ENCODE assay signal across 7 cellular contexts in the genomic region with DNA sequence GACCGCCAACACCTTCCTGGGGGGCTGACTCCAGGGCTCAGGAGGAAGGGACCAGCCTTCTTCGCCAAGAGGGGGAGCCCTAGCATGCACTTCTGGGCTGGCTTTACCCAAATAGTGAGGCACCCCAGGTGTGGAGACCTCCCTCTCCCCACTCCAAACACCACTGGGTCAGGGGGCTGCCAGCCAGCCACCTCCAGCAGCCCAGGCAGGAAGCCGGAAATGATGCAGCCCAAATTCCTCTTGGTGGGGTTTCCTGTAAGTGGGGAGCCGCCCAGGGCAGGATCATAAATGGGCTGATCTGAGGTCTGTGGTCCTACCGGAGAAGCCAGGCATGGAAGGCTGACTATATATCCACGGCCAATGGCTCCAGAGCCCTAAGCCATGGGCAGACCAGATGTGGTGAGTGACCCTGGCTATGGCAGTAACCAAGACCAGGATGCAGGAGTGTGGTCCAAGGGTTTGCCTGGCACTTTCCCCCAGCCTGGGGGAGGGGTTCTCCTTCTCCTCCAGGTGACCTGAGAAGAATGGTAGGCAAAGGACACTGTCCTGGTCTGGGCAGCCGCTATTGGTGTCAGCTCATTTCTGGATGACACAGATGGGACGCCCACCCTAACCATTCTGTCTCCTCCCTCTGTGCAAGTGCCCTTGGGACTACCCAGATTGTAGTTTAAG. TPM values are rescaled to one million over a fixed set of nuclear protein-coding genes. Genes with fewer than 3 reads are reported as not detected.
DNase-seq lines count a peak whose midpoint lies in the region; ATAC-seq and TF ChIP-seq lines count a peak whose summit lies in the region.

No MANE protein-coding gene starts in this region.

- ATAC-seq in activated T-helper 17 cell treated with anti-CD3 and anti-CD28 coated beads, Interleukin-2, amount 50 U/mL, for 72 hours (replicated peaks), result no peak
- ATAC-seq in GM21526 (IDR thresholded peaks at IDR 0.05; ENCODE audit: low FRiP score, unreplicated experiment), result no peak

- no peak for DNase-seq in HFFc6
- no peak for DNase-seq in left ventricle myocardium inferior
- DNase-seq in HT-29 (ENCODE audit: low spot score), result no peak
- DNase-seq in HuH-7 (ENCODE audit: low spot score), result no peak

- no peak overlapping the region for H3K4me3 Mint-ChIP-seq in HFFc6
- peak overlapping the region; percentile 95 for H3K4me3 Mint-ChIP-seq in activated T-helper 17 cell treated with anti-CD3 and anti-CD28 coated beads, Interleukin-2, amount 50 U/mL, for 72 hours

- TF ChIP-seq CTCF in HFFc6 (IDR thresholded peaks at IDR 0.05) (peak; percentile 53), left ventricle myocardium inferior (IDR thresholded peaks at IDR 0.05; ENCODE audit: borderline replicate concordance) (peak; percentile 26)

- intact Hi-C loops in left ventricle myocardium inferior (cut with micrococcal nuclease), result no loop called here

- H3K36me3 Mint-ChIP-seq in HFFc6 (ENCODE audit: low read depth), result peaks cover 4% of the 10 kb centered on the region
- H3K36me3 Mint-ChIP-seq in activated T-helper 17 cell treated with anti-CD3 and anti-CD28 coated beads, Interleukin-2, amount 50 U/mL, for 72 hours (ENCODE audit: low read depth), result peaks cover 29% of the 10 kb centered on the region

- H3K4me3 ChIP-seq in left ventricle myocardium inferior, result peak overlapping the region; percentile 95

- no peaks in the 10 kb centered on the region for H3K27me3 Mint-ChIP-seq in HFFc6 (ENCODE audit: insufficient read depth)
- H3K27me3 Mint-ChIP-seq in activated T-helper 17 cell treated with anti-CD3 and anti-CD28 coated beads, Interleukin-2, amount 50 U/mL, for 72 hours, result no peaks in the 10 kb centered on the region

- H3K9me3 ChIP-seq in left ventricle myocardium inferior (replicated peaks), result no peaks in the 10 kb centered on the region

- peaks cover 37% of the 10 kb centered on the region for H3K4me1 Mint-ChIP-seq in HFFc6 (ENCODE audit: low read depth)
- peaks cover 20% of the 10 kb centered on the region for H3K4me1 Mint-ChIP-seq in activated T-helper 17 cell treated with anti-CD3 and anti-CD28 coated beads, Interleukin-2, amount 50 U/mL, for 72 hours

- no peak overlapping the region; the same call in 1 of the 2 replicates for H3K27ac Mint-ChIP-seq in HFFc6
- H3K27ac Mint-ChIP-seq in activated T-helper 17 cell treated with anti-CD3 and anti-CD28 coated beads, Interleukin-2, amount 50 U/mL, for 72 hours, result peak overlapping the region; percentile 65

- H3K9me3 Mint-ChIP-seq in HFFc6, result no peaks in the 10 kb centered on the region
- H3K9me3 Mint-ChIP-seq in activated T-helper 17 cell treated with anti-CD3 and anti-CD28 coated beads, Interleukin-2, amount 50 U/mL, for 72 hours, result no peaks in the 10 kb centered on the region

- no peaks in the 10 kb centered on the region for H3K27me3 ChIP-seq in left ventricle myocardium inferior (ENCODE audit: low read depth)

- H3K4me1 ChIP-seq in left ventricle myocardium inferior, result peaks cover 79% of the 10 kb centered on the region

- peaks cover 30% of the 10 kb centered on the region for H3K36me3 ChIP-seq in left ventricle myocardium inferior

- H3K27ac ChIP-seq in left ventricle myocardium inferior (replicated peaks), result peak overlapping the region; percentile 93
- H3K27ac ChIP-seq in temporal lobe (ENCODE audit: low read depth, low read length), result peak overlapping the region; percentile 96

RNA-seq across cellular contexts. Expression of gene GIT1, which starts 4.2 kb away (rescaled TPM):
- 10 to 100 TPM; 24.1 to 29.7 (median 28.7) TPM for total RNA-seq in HFFc6 (2021; fragmentation: NEBNext Ultra II Directional; extraction: Animal tissue kit (Norgen Biotek cat#: 25700))
- 10 to 100 TPM; 52.4 to 65.7 TPM for total RNA-seq in activated T-helper 17 cell treated with anti-CD3 and anti-CD28 coated beads, Interleukin-2, amount 50 U/mL, for 72 hours
- total RNA-seq in left ventricle myocardium inferior (31.9 TPM), temporal lobe (42.5 TPM)
- 52.2 and 56.3 TPM in 2 replicates for total RNA-seq in HT-29 (2014; rRNA removed; shearing (Covaris generic))

RNA-seq across cellular contexts. Expression of gene ANKRD13B, which starts 7.7 kb away (rescaled TPM):
- total RNA-seq in HFFc6 (2021; fragmentation: NEBNext Ultra II Directional; extraction: Animal tissue kit (Norgen Biotek cat#: 25700)), result 1 to 10 TPM; 1.9 to 4.3 (median 3.0) TPM
- 10 to 100 TPM; 10.4 to 27.7 TPM for total RNA-seq in activated T-helper 17 cell treated with anti-CD3 and anti-CD28 coated beads, Interleukin-2, amount 50 U/mL, for 72 hours
- total RNA-seq in left ventricle myocardium inferior, result 5.9 TPM
- total RNA-seq in temporal lobe, result 23.1 TPM
- total RNA-seq in HT-29 (2014; rRNA removed; shearing (Covaris generic)), result 26.6 and 28.0 TPM in 2 replicates

RNA-seq across cellular contexts. Expression of gene TP53I13, which starts 16.7 kb away (rescaled TPM):
- total RNA-seq in HFFc6 (2021; fragmentation: NEBNext Ultra II Directional; extraction: Animal tissue kit (Norgen Biotek cat#: 25700)), result 10 to 100 TPM; 31.3 to 36.6 (median 35.3) TPM
- total RNA-seq in activated T-helper 17 cell treated with anti-CD3 and anti-CD28 coated beads, Interleukin-2, amount 50 U/mL, for 72 hours, result 10 to 100 TPM; 45.7 to 58.1 TPM
- total RNA-seq in left ventricle myocardium inferior (37.2 TPM), temporal lobe (4.4 TPM)
- 118 and 141 TPM in 2 replicates for total RNA-seq in HT-29 (2014; rRNA removed; shearing (Covaris generic))

RNA-seq across cellular contexts. Expression of gene ABHD15, which starts 18.4 kb away (rescaled TPM):
- 1 to 10 TPM; 6.4 to 9.8 (median 7.0) TPM for total RNA-seq in HFFc6 (2021; fragmentation: NEBNext Ultra II Directional; extraction: Animal tissue kit (Norgen Biotek cat#: 25700))
- total RNA-seq in activated T-helper 17 cell treated with anti-CD3 and anti-CD28 coated beads, Interleukin-2, amount 50 U/mL, for 72 hours, result 10 to 100 TPM; 10.1 to 15.1 TPM
- total RNA-seq in left ventricle myocardium inferior (5.9 TPM), temporal lobe (0.74 TPM)
- 20.6 and 25.5 TPM in 2 replicates for total RNA-seq in HT-29 (2014; rRNA removed; shearing (Covaris generic))

RNA-seq across cellular contexts. Expression of gene CORO6, which starts 37.5 kb away (rescaled TPM):
- 1 to 10 TPM; 4.6 to 6.1 (median 5.4) TPM for total RNA-seq in HFFc6 (2021; fragmentation: NEBNext Ultra II Directional; extraction: Animal tissue kit (Norgen Biotek cat#: 25700))
- 10 to 100 TPM in 1 of 2 donors, 1 to 10 TPM in 1; 2.5 to 12.0 TPM for total RNA-seq in activated T-helper 17 cell treated with anti-CD3 and anti-CD28 coated beads, Interleukin-2, amount 50 U/mL, for 72 hours
- 101 TPM for total RNA-seq in left ventricle myocardium inferior
- 0.98 TPM for total RNA-seq in temporal lobe
- 0.25 and 0.26 TPM in 2 replicates for total RNA-seq in HT-29 (2014; rRNA removed; shearing (Covaris generic))
